8 cellular contexts compared by ENCODE assay signal in genomic region chr1:9413143-9413876, GRCh38.
DNase-seq lines count a peak whose midpoint lies in the region; ATAC-seq and TF ChIP-seq lines count a peak whose summit lies in the region.

No MANE protein-coding gene starts in this region.

- H3K36me3 Mint-ChIP-seq in activated T-helper 2 cell treated with anti-CD3 and anti-CD28 coated beads, Interferon-gamma antibody, Interleukin-2, Interleukin-4, amounts not matched to agents 10 μg/mL and 5 μg/mL and 100 μg/mL, durations not matched to agents 14 hours and 24 hours and 36 hours (ENCODE audit: low read depth) = no peaks in the 10 kb centered on the region

- peaks cover 5% of the 10 kb centered on the region for H3K9me3 Mint-ChIP-seq in activated T-helper 2 cell treated with anti-CD3 and anti-CD28 coated beads, Interferon-gamma antibody, Interleukin-2, Interleukin-4, amounts not matched to agents 10 μg/mL and 5 μg/mL and 100 μg/mL, durations not matched to agents 14 hours and 24 hours and 36 hours

- TF ChIP-seq POLR2A in GM18505 (IDR thresholded peaks at IDR 0.05; ENCODE audit: borderline replicate concordance, extremely low read depth, insufficient read depth, insufficient read length) = no peak

- H4K20me1 ChIP-seq in smooth muscle cell (ENCODE audit: low read depth) = no peaks in the 10 kb centered on the region

- peak overlapping the region; percentile 72 to 92 (median 86) for H3K27ac ChIP-seq in heart right ventricle
- peak overlapping the region; percentile 89 for H3K27ac ChIP-seq in smooth muscle cell (ENCODE audit: low read depth)

- H3K4me1 ChIP-seq in heart right ventricle = peaks cover 8 to 33% (median 24%) of the 10 kb centered on the region in 9 donors
- H3K4me1 ChIP-seq in smooth muscle cell (ENCODE audit: low read depth) = peaks cover 15% of the 10 kb centered on the region

- 19 to 25% methylated on average over 15 of the region's 15 CpGs for WGBS in heart right ventricle, 2 donors
- WGBS in smooth muscle cell (ENCODE audit: low lambda C conversion rate) = 18% methylated on average over 15 of the region's 15 CpGs

- H3F3A ChIP-seq in smooth muscle cell (ENCODE audit: low read depth) = peaks cover 36% of the 10 kb centered on the region

- DNase-seq in NCI-H82 (lab: John Stamatoyannopoulos, UW) = peak; percentile 88
- DNase-seq in activated T-helper 2 cell treated with anti-CD3 and anti-CD28 coated beads, Interferon-gamma antibody, Interleukin-2, Interleukin-4, amounts not matched to agents 10 μg/mL and 5 μg/mL and 100 μg/mL, durations not matched to agents 14 hours and 24 hours and 36 hours (ENCODE audit: low spot score) = peak; percentile 58
- peak; percentile 59 to 64 for DNase-seq in heart right ventricle
- peak; percentile 38 for DNase-seq in smooth muscle cell (lab: John Stamatoyannopoulos, UW; ENCODE audit: unreplicated experiment)
- no peak for DNase-seq in amygdala (lab: John Stamatoyannopoulos, UW)
- no peak for DNase-seq in NCI-H2081 (lab: John Stamatoyannopoulos, UW)

- H3K27me3 ChIP-seq in heart right ventricle (no peaks in the 10 kb centered on the region), smooth muscle cell (ENCODE audit: low read depth) (no peaks in the 10 kb centered on the region)

- H3K4me3 Mint-ChIP-seq in activated T-helper 2 cell treated with anti-CD3 and anti-CD28 coated beads, Interferon-gamma antibody, Interleukin-2, Interleukin-4, amounts not matched to agents 10 μg/mL and 5 μg/mL and 100 μg/mL, durations not matched to agents 14 hours and 24 hours and 36 hours (ENCODE audit: low read depth) = no peak overlapping the region

- H3K9me3 ChIP-seq in heart right ventricle (no peaks in the 10 kb centered on the region), smooth muscle cell (replicated peaks; ENCODE audit: low read depth) (no peaks in the 10 kb centered on the region)

- peaks cover 36% of the 10 kb centered on the region for H3K4me1 Mint-ChIP-seq in activated T-helper 2 cell treated with anti-CD3 and anti-CD28 coated beads, Interferon-gamma antibody, Interleukin-2, Interleukin-4, amounts not matched to agents 10 μg/mL and 5 μg/mL and 100 μg/mL, durations not matched to agents 14 hours and 24 hours and 36 hours (ENCODE audit: low read depth)

- ATAC-seq in GM18505 (IDR thresholded peaks at IDR 0.05; ENCODE audit: unreplicated experiment) (peak; percentile 48), HG02642 (IDR thresholded peaks at IDR 0.05; ENCODE audit: poor library complexity, unreplicated experiment) (peak; percentile 72), heart right ventricle (peak; percentile 64 to 92 (median 83))

- H3K27ac Mint-ChIP-seq in activated T-helper 2 cell treated with anti-CD3 and anti-CD28 coated beads, Interferon-gamma antibody, Interleukin-2, Interleukin-4, amounts not matched to agents 10 μg/mL and 5 μg/mL and 100 μg/mL, durations not matched to agents 14 hours and 24 hours and 36 hours = peak overlapping the region; percentile 48

- H3K36me3 ChIP-seq in heart right ventricle (no peaks in the 10 kb centered on the region), smooth muscle cell (ENCODE audit: low read depth) (no peaks in the 10 kb centered on the region)

- H3K4me3 ChIP-seq in heart right ventricle (no peak overlapping the region), smooth muscle cell (no peak overlapping the region)

- H3K79me2 ChIP-seq in smooth muscle cell (ENCODE audit: low read depth) = no peaks in the 10 kb centered on the region

- H3K4me2 ChIP-seq in smooth muscle cell = peak overlapping the region; percentile 76

- TF ChIP-seq CTCF in heart right ventricle (IDR thresholded peaks at IDR 0.05) (peak in 1 of 9 donors; percentile 15), smooth muscle cell (IDR thresholded peaks at IDR 0.05; ENCODE audit: borderline replicate concordance, insufficient read depth, poor library complexity, severe bottlenecking) (no peak)

- intact Hi-C loops in activated T-helper 2 cell treated with anti-CD3 and anti-CD28 coated beads, Interferon-gamma antibody, Interleukin-2, Interleukin-4, amounts not matched to agents 10 μg/mL and 5 μg/mL and 100 μg/mL, durations not matched to agents 14 hours and 24 hours and 36 hours (cut with micrococcal nuclease) = loop anchor here (1.0 to 2.0 kb wide), 3 partner anchors 13 to 121 kb away; partner anchors contain the start of gene SPSB1
- intact Hi-C loops in heart right ventricle (cut with DNase I) = loop anchor here in 1 of 10 donors (2.0 kb wide), 1 partner anchor 35 kb away; no protein-coding TSS in a partner anchor

- H3K9ac ChIP-seq in smooth muscle cell (ENCODE audit: low read depth) = peak overlapping the region; percentile 9

- H2AFZ ChIP-seq in smooth muscle cell (ENCODE audit: low read depth) = no peak overlapping the region

- peaks cover 4% of the 10 kb centered on the region for H3K27me3 Mint-ChIP-seq in activated T-helper 2 cell treated with anti-CD3 and anti-CD28 coated beads, Interferon-gamma antibody, Interleukin-2, Interleukin-4, amounts not matched to agents 10 μg/mL and 5 μg/mL and 100 μg/mL, durations not matched to agents 14 hours and 24 hours and 36 hours (ENCODE audit: low read depth)

Comparison
In these comparisons a context has a peak if more than half of its experiments do, and no peak if none do; other contexts are left out.
1. DNase-seq: peak in NCI-H82 (single experiment), activated T-helper 2 cell treated with anti-CD3 and anti-CD28 coated beads, Interferon-gamma antibody, Interleukin-2, Interleukin-4, amounts not matched to agents 10 μg/mL and 5 μg/mL and 100 μg/mL, durations not matched to agents 14 hours and 24 hours and 36 hours (single experiment), heart right ventricle (2 of 2) and smooth muscle cell (single experiment); none in amygdala (0 of 56) and NCI-H2081 (0 of 2).
2. Peak in every context shown above with its lines, with median percentiles within 50 percentile points of each other: ATAC-seq.